Comparison of ENCODE assay signal across 1 cellular context in the genomic region with DNA sequence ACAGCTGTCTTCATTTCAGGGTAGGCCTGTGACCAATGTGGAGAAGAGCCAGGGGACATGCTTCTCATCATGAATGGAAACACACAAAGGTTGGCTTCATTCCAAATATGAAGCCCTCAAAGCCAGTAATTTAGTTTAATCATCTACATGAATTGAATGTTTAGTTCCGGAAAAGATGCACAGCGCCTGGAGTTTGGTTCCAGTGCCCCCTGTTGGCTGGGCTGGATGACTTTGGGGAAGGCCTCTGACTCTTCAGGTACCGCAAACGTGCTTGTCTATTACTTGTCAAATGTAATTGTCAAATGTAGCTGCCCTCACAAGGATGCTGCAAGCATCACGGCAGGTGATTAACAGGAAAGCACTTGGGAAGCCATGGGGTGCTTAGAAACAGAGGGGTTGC.
TF ChIP-seq lines count a peak whose summit lies in the region.

No MANE protein-coding gene starts in this region.

TF ChIP-seq in H1, 55 proteins besides CTCF, POLR2A, EP300 and RAD21 (continued from another document):
- TF ChIP-seq, protein P1, sequence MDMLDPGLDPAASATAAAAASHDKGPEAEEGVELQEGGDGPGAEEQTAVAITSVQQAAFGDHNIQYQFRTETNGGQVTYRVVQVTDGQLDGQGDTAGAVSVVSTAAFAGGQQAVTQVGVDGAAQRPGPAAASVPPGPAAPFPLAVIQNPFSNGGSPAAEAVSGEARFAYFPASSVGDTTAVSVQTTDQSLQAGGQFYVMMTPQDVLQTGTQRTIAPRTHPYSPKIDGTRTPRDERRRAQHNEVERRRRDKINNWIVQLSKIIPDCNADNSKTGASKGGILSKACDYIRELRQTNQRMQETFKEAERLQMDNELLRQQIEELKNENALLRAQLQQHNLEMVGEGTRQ (IDR thresholded peaks at IDR 0.05; ENCODE audit: low read length) = no peak
- TF ChIP-seq KDM4A (IDR thresholded peaks at IDR 0.05; ENCODE audit: low read depth, low read length, severe bottlenecking) (no peak), BCL11A (IDR thresholded peaks at IDR 0.05; ENCODE audit: low read depth in 2 of 2, low read length in 2 of 2) (no peak)
TF ChIP-seq in H1: peak in this region for 0.
